ENCODE assay signal across 16 cellular contexts in the genomic region with DNA sequence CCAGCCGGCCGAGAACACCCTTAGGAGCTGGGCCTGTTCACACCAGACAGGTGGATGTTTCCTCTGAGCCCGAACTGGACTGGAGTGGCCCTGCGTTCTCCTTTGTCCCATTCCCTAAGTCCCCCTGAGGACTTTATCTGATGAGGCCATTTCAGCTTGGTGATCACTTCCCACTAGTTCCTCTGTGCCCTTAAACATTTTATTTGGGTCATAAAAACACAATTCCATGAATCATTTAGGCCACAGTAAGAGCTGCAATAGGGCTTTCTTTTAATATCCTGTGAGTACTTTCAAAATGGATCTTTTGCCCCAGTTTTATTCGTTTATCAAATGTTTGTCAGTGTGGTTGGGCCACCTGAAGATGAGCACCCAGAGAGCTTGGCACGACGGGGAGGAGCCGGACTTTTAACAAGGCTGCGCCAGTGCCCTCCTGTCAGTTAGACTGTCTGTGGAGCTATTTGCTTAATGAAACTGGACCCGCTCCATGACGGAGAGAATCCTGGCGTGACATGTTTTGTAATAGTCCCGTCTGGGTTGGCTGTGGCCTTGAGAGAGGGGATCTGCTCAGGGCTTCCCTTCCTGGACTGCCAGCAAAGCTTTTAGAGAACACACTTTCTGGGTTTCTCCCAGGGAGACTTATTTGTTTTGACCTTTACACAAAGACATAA. TPM values are rescaled to one million over a fixed set of nuclear protein-coding genes. Genes with fewer than 3 reads are reported as not detected.
DNase-seq lines count a peak whose midpoint lies in the region; ATAC-seq and TF ChIP-seq lines count a peak whose summit lies in the region.
"Had no signal": no experiment of that assay in that cellular context is flagged by ENCODE, and none has a peak within 500 bp of the region (broad histone marks: within the 10 kb centered on the region; RNA-seq: fewer than 3 reads in every experiment).

No MANE protein-coding gene starts in this region.

- no peak for TF ChIP-seq POLR2A in erythroblast (IDR thresholded peaks at IDR 0.05; ENCODE audit: low read length)

- no peaks in the 10 kb centered on the region for H3K27me3 ChIP-seq in layer of hippocampus (ENCODE audit: control insufficient read depth, insufficient read depth, low read length)
- no peaks in the 10 kb centered on the region for H3K27me3 ChIP-seq in rectal smooth muscle tissue (ENCODE audit: control insufficient read depth, insufficient read depth, low read length)

- TF ChIP-seq CTCF in AG09319 (IDR thresholded peaks at IDR 0.05; ENCODE audit: low read depth, low read length) = no peak
- no peak for TF ChIP-seq CTCF in brain (conservative IDR thresholded peaks at IDR 0.05)

- H3K4me3 Mint-ChIP-seq in brain = peak overlapping the region in 1 of 5 experiments; percentile 14
- no peak overlapping the region for H3K4me3 Mint-ChIP-seq in activated CD4-positive, alpha-beta memory T cell treated with anti-CD3 and anti-CD28 coated beads for 36 hours
- no peak overlapping the region for H3K4me3 Mint-ChIP-seq in activated naive CD8-positive, alpha-beta T cell treated with anti-CD3 and anti-CD28 coated beads, Interleukin-2, amount 50 U/mL, for 24 hours
- H3K4me3 Mint-ChIP-seq: T-helper 1 cell treated with Interleukin-12 subunit alpha and Interleukin-12 subunit beta and Interleukin-4 antibody, amounts not matched to agents 30 μg/mL and 1 μg/mL, for 36 hours had no signal

- H3K4me1 ChIP-seq in rectal smooth muscle tissue (ENCODE audit: control insufficient read depth, insufficient read depth, low read length) = peaks cover 3% of the 10 kb centered on the region
- H3K4me1 ChIP-seq: A549 had no signal

- DNase-seq in AG09319 (ENCODE audit: extremely low read depth, low read depth) (peak; percentile 15), erythroblast (lab: John Stamatoyannopoulos, UW) (no peak)
- DNase-seq in activated CD4-positive, alpha-beta memory T cell treated with anti-CD3 and anti-CD28 coated beads for 36 hours = no peak
- DNase-seq in activated naive CD8-positive, alpha-beta T cell treated with anti-CD3 and anti-CD28 coated beads, Interleukin-2, amount 50 U/mL, for 24 hours = no peak
- DNase-seq: activated CD4-positive, alpha-beta T cell treated with anti-CD3 and anti-CD28 coated beads, Interleukin-2, amount 50 U/mL, for 48 hours; NCI-H446 treated with DMSO at 0.1 percent for 48 hours; retina had no signal

- H3K27ac ChIP-seq in layer of hippocampus (ENCODE audit: low read depth, low read length) (peak overlapping the region; percentile 10), rectal smooth muscle tissue (ENCODE audit: low read depth, low read length) (peak overlapping the region; percentile 17)
- H3K27ac ChIP-seq: A549, epithelial cell of prostate, thoracic aorta had no signal

- peaks cover 4% of the 10 kb centered on the region for H3K36me3 Mint-ChIP-seq in brain
- H3K36me3 Mint-ChIP-seq in activated CD4-positive, alpha-beta memory T cell treated with anti-CD3 and anti-CD28 coated beads for 36 hours = no peaks in the 10 kb centered on the region
- peaks cover 7% of the 10 kb centered on the region for H3K36me3 Mint-ChIP-seq in activated naive CD8-positive, alpha-beta T cell treated with anti-CD3 and anti-CD28 coated beads, Interleukin-2, amount 50 U/mL, for 24 hours (ENCODE audit: low read depth)

- intact Hi-C loops in activated CD4-positive, alpha-beta memory T cell treated with anti-CD3 and anti-CD28 coated beads for 36 hours (cut with micrococcal nuclease) = no loop called here

- no peaks in the 10 kb centered on the region for H3K36me3 ChIP-seq in rectal smooth muscle tissue (ENCODE audit: control insufficient read depth, insufficient read depth, low read length)
- H3K36me3 ChIP-seq: thoracic aorta had no signal

- no peak for ATAC-seq in HG03442 (IDR thresholded peaks at IDR 0.05; ENCODE audit: unreplicated experiment)
- ATAC-seq in activated naive CD8-positive, alpha-beta T cell treated with anti-CD3 and anti-CD28 coated beads, Interleukin-2, amount 50 U/mL, for 24 hours = no peak
- ATAC-seq: A549, Panc1 had no signal

- peaks cover 0 to 4% (median 0%) of the 10 kb centered on the region in 5 experiments for H3K9me3 Mint-ChIP-seq in brain
- H3K9me3 Mint-ChIP-seq in activated CD4-positive, alpha-beta memory T cell treated with anti-CD3 and anti-CD28 coated beads for 36 hours = no peaks in the 10 kb centered on the region
- no peaks in the 10 kb centered on the region for H3K9me3 Mint-ChIP-seq in activated naive CD8-positive, alpha-beta T cell treated with anti-CD3 and anti-CD28 coated beads, Interleukin-2, amount 50 U/mL, for 24 hours
- H3K9me3 Mint-ChIP-seq: T-helper 1 cell treated with Interleukin-12 subunit alpha and Interleukin-12 subunit beta and Interleukin-4 antibody, amounts not matched to agents 30 μg/mL and 1 μg/mL, for 36 hours had no signal

- no peak overlapping the region for H3K9ac ChIP-seq in rectal smooth muscle tissue (ENCODE audit: low read length)

- peaks cover 66% of the 10 kb centered on the region for H3K4me1 Mint-ChIP-seq in brain
- H3K4me1 Mint-ChIP-seq in activated CD4-positive, alpha-beta memory T cell treated with anti-CD3 and anti-CD28 coated beads for 36 hours (ENCODE audit: low read depth) = peaks cover 11% of the 10 kb centered on the region
- H3K4me1 Mint-ChIP-seq in activated naive CD8-positive, alpha-beta T cell treated with anti-CD3 and anti-CD28 coated beads, Interleukin-2, amount 50 U/mL, for 24 hours = peaks cover 13% of the 10 kb centered on the region

- no peaks in the 10 kb centered on the region for H3K27me3 Mint-ChIP-seq in brain
- peaks cover 6% of the 10 kb centered on the region for H3K27me3 Mint-ChIP-seq in activated CD4-positive, alpha-beta memory T cell treated with anti-CD3 and anti-CD28 coated beads for 36 hours
- peaks cover 6% of the 10 kb centered on the region for H3K27me3 Mint-ChIP-seq in activated naive CD8-positive, alpha-beta T cell treated with anti-CD3 and anti-CD28 coated beads, Interleukin-2, amount 50 U/mL, for 24 hours

- POLR2A ChIA-PET in activated CD4-positive, alpha-beta memory T cell treated with anti-CD3 and anti-CD28 coated beads for 36 hours (lab: Charles Lee) = no interaction called here

- H3K27ac Mint-ChIP-seq in brain = peak overlapping the region in 4 of 5 experiments; percentile 39 to 94 (median 69)
- no peak overlapping the region for H3K27ac Mint-ChIP-seq in activated CD4-positive, alpha-beta memory T cell treated with anti-CD3 and anti-CD28 coated beads for 36 hours
- H3K27ac Mint-ChIP-seq in activated naive CD8-positive, alpha-beta T cell treated with anti-CD3 and anti-CD28 coated beads, Interleukin-2, amount 50 U/mL, for 24 hours = no peak overlapping the region
- H3K27ac Mint-ChIP-seq: T-helper 1 cell treated with Interleukin-12 subunit alpha and Interleukin-12 subunit beta and Interleukin-4 antibody, amounts not matched to agents 30 μg/mL and 1 μg/mL, for 36 hours had no signal

- H3K4me3 ChIP-seq in rectal smooth muscle tissue (ENCODE audit: low read length) = no peak overlapping the region
- H3K4me3 ChIP-seq: A549, thoracic aorta had no signal

- CTCF ChIA-PET in activated CD4-positive, alpha-beta memory T cell treated with anti-CD3 and anti-CD28 coated beads for 36 hours (lab: Charles Lee) = no interaction called here

RNA-seq across cellular contexts. Expression of gene ZDHHC14, which starts 53.5 kb away (rescaled TPM):
- 15.6 TPM for polyA plus RNA-seq in brain (ENCODE audit: insufficient read depth, low read depth, low replicate concordance)
- total RNA-seq in activated CD4-positive, alpha-beta memory T cell treated with anti-CD3 and anti-CD28 coated beads for 36 hours = 1 to 10 TPM; 1.4 to 2.0 TPM

Comparison
In these comparisons a context has a peak if more than half of its experiments do, and no peak if none do; other contexts are left out.
1. H3K27ac Mint-ChIP-seq: peak in brain (4 of 5); none in activated CD4-positive, alpha-beta memory T cell treated with anti-CD3 and anti-CD28 coated beads for 36 hours (single experiment) and activated naive CD8-positive, alpha-beta T cell treated with anti-CD3 and anti-CD28 coated beads, Interleukin-2, amount 50 U/mL, for 24 hours (single experiment).